ENCODE assay signal across 14 cellular contexts in the genomic region with DNA sequence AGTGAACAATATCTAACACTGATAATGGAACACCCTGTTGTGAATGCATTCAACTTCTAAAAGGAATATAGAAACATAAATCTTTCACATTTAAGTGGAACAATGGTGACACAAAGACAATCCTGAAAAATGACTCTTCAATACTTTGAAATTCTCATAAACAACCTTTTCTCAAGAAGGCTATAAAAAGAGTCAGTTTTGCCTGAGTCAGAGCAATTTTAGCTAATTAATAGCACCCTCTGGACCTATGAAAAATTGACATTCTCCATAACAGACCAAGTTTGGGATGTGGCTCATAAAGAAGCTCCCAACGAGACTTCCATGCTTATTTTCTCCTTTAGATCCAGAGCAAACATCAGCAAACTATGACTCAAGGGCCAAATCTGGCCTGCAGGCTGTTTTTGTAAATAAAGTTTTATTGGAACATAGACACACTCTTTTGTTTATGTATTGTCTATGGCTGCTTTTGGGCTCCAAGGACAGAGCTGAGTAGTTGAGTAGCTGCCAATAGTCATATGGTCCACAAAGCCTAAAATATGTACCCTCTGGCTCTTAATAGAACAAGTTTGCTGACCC.
DNase-seq lines count a peak whose midpoint lies in the region; ATAC-seq, FAIRE-seq and TF ChIP-seq lines count a peak whose summit lies in the region.
"Had no signal": no experiment of that assay in that cellular context is flagged by ENCODE, and none has a peak within 500 bp of the region (broad histone marks: within the 10 kb centered on the region; RNA-seq: fewer than 3 reads in every experiment).

No MANE protein-coding gene starts in this region.

- no peak overlapping the region for H3K4me2 ChIP-seq in HepG2 (ENCODE audit: low read depth, low read length)
- H3K4me2 ChIP-seq: GM23338, KMS-11 had no signal

- CTCF ChIA-PET in HepG2 (lab: Yijun Ruan, JAX; ENCODE audit: low intra/inter-chr PET ratio, low total read pairs), result no interaction called here

- FAIRE-seq in HepG2 (lab: Jason Lieb, UNC), result no peak
- FAIRE-seq: GM12891 had no signal

- no peaks in the 10 kb centered on the region for H4K20me1 ChIP-seq in HepG2 (ENCODE audit: insufficient read depth, low read length)

- intact Hi-C loops in HepG2 (cut with micrococcal nuclease; ENCODE audit: unreplicated experiment) (loop anchor here (5.0 kb wide), 1 partner anchor 223 kb away; no protein-coding TSS in a partner anchor), right lobe of liver (cut with DNase I) (no loop called here), left cardiac atrium (cut with DNase I) (no loop called here), body of pancreas (cut with DNase I) (no loop called here)

- TF ChIP-seq CTCF in HepG2 (CRISPR knock-in tag; IDR thresholded peaks at IDR 0.05) (no peak), right lobe of liver (IDR thresholded peaks at IDR 0.05) (no peak), gastroesophageal sphincter (IDR thresholded peaks at IDR 0.05) (no peak), upper lobe of left lung (IDR thresholded peaks at IDR 0.05) (no peak), body of pancreas (IDR thresholded peaks at IDR 0.05) (no peak)

- no peaks in the 10 kb centered on the region for H3K36me3 Mint-ChIP-seq in T-helper 17 cell (ENCODE audit: low read depth)

- peaks cover 47% of the 10 kb centered on the region for H3K4me1 ChIP-seq in HepG2 (ENCODE audit: insufficient read depth, low read length)
- no peaks in the 10 kb centered on the region for H3K4me1 ChIP-seq in right lobe of liver
- peaks cover 21 to 51% (median 29%) of the 10 kb centered on the region in 3 donors for H3K4me1 ChIP-seq in gastroesophageal sphincter
- peaks cover 21 to 45% (median 27%) of the 10 kb centered on the region in 4 donors for H3K4me1 ChIP-seq in upper lobe of left lung
- peaks cover 15% of the 10 kb centered on the region for H3K4me1 ChIP-seq in body of pancreas

- no peaks in the 10 kb centered on the region for H3K27me3 Mint-ChIP-seq in T-helper 17 cell
- H3K27me3 Mint-ChIP-seq: B cell had no signal

- WGBS in HepG2 (ENCODE audit: low lambda C conversion rate), result 85% methylated on average over 1 of the region's 1 CpG
- WGBS in right lobe of liver (ENCODE audit: insufficient coverage, low coverage, low lambda C conversion rate, missing lambda C conversion rate), result 56% methylated on average over 1 of the region's 1 CpG
- 83 to 94% methylated on average over 1 of the region's 1 CpG for WGBS in gastroesophageal sphincter (ENCODE audit: low coverage in 1 of 2), 2 donors
- 93 to 100% methylated on average over 1 of the region's 1 CpG for WGBS in upper lobe of left lung, 2 donors
- whole genome bisulfite sequencing in body of pancreas, 2 donors, result 57 to 67% methylated on average over 1 of the region's 1 CpG

- H3K9ac ChIP-seq in HepG2 (ENCODE audit: insufficient read depth, low read depth, low read length), result no peak overlapping the region
- H3K9ac ChIP-seq: KMS-11 had no signal

- TF ChIP-seq EP300 in HepG2 (IDR thresholded peaks at IDR 0.05; ENCODE audit: low read depth in 2 of 2, low read length in 2 of 2) (no peak), HepG2 (CRISPR knock-in tag; IDR thresholded peaks at IDR 0.05; ENCODE audit: borderline replicate concordance) (no peak), gastroesophageal sphincter (IDR thresholded peaks at IDR 0.05) (no peak), upper lobe of left lung (IDR thresholded peaks at IDR 0.05) (no peak)

- H2AFZ ChIP-seq in HepG2 (ENCODE audit: low read length), result no peak overlapping the region
- H2AFZ ChIP-seq: GM23338 had no signal

- H3K27me3 ChIP-seq in HepG2 (ENCODE audit: control insufficient read depth in 1 of 2, insufficient read depth in 2 of 2, low read length in 2 of 2) (no peaks in the 10 kb centered on the region), right lobe of liver (no peaks in the 10 kb centered on the region), gastroesophageal sphincter (no peaks in the 10 kb centered on the region), upper lobe of left lung (no peaks in the 10 kb centered on the region), body of pancreas (no peaks in the 10 kb centered on the region)

- H3K4me1 Mint-ChIP-seq in T-helper 17 cell, result peaks cover 14% of the 10 kb centered on the region

- no peak for TF ChIP-seq RAD21 in HepG2 (CRISPR knock-in tag; IDR thresholded peaks at IDR 0.05)

- in situ Hi-C loops in HepG2 (cut with HindIII; ENCODE audit: extremely low pct_ligation_motif_present, low pct_unique_long_range_greater_than_20kb), result loop anchor here (5.0 kb wide), 1 partner anchor 223 kb away; no protein-coding TSS in a partner anchor

- H3K27ac ChIP-seq in HepG2 (ENCODE audit: extremely low read length, insufficient read depth, low read length) (no peak overlapping the region), right lobe of liver (no peak overlapping the region), gastroesophageal sphincter (peak overlapping the region; percentile 39 to 69 (median 59)), upper lobe of left lung (peak overlapping the region in 3 of 4 donors; percentile 5 to 17 (median 10)), body of pancreas (no peak overlapping the region)
- H3K27ac ChIP-seq: KMS-11 had no signal

- POLR2A ChIA-PET in HepG2 (lab: Yijun Ruan, JAX), result no interaction called here

- H3K27ac Mint-ChIP-seq in T-helper 17 cell, result peak overlapping the region; percentile 57
- H3K27ac Mint-ChIP-seq: B cell, GM23338 had no signal

- H3K4me3 ChIP-seq in HepG2 (replicated peaks in 1 of 3; ENCODE audit: insufficient read depth in 1 of 3, low read depth in 2 of 3, low read length in 3 of 3) (no peak overlapping the region), right lobe of liver (no peak overlapping the region), gastroesophageal sphincter (no peak overlapping the region), upper lobe of left lung (no peak overlapping the region), body of pancreas (no peak overlapping the region)
- H3K4me3 ChIP-seq: GM23338 had no signal

- no peaks in the 10 kb centered on the region for H3K9me3 ChIP-seq in HepG2 (ENCODE audit: low read length)
- H3K9me3 ChIP-seq in right lobe of liver, result no peaks in the 10 kb centered on the region
- no peaks in the 10 kb centered on the region for H3K9me3 ChIP-seq in T-helper 17 cell (ENCODE audit: control insufficient read depth, low read length, poor library complexity, severe bottlenecking)
- H3K9me3 ChIP-seq in gastroesophageal sphincter, result no peaks in the 10 kb centered on the region
- no peaks in the 10 kb centered on the region for H3K9me3 ChIP-seq in upper lobe of left lung
- no peaks in the 10 kb centered on the region for H3K9me3 ChIP-seq in body of pancreas

- ATAC-seq in HepG2 (no peak), right lobe of liver (no peak), T-helper 17 cell (no peak), gastroesophageal sphincter (no peak), upper lobe of left lung (ENCODE audit: low FRiP score in 2 of 2) (no peak), HG03469 (IDR thresholded peaks at IDR 0.05; ENCODE audit: unreplicated experiment) (no peak), left cardiac atrium (no peak), body of pancreas (no peak)
- ATAC-seq: GM23338, Right ventricle myocardium inferior had no signal

- no peak overlapping the region for H3K4me3 Mint-ChIP-seq in T-helper 17 cell
- H3K4me3 Mint-ChIP-seq: B cell, GM23338 had no signal

- DNase-seq in HepG2 (ENCODE audit: low spot score), result no peak
- no peak for DNase-seq in right lobe of liver
- DNase-seq in T-helper 17 cell, result no peak
- no peak for DNase-seq in upper lobe of left lung
- no peak for DNase-seq in left cardiac atrium
- DNase-seq in body of pancreas, result no peak
- DNase-seq: NCI-H2029 had no signal

- H3K79me2 ChIP-seq in HepG2 (ENCODE audit: insufficient read depth, low read length), result peaks cover 28% of the 10 kb centered on the region

- TF ChIP-seq POLR2A in HepG2 (IDR thresholded peaks at IDR 0.05; ENCODE audit: insufficient read depth in 1 of 2, low read depth in 2 of 2, low read length in 2 of 2), result no peak
- TF ChIP-seq POLR2A in right lobe of liver (IDR thresholded peaks at IDR 0.05), result no peak
- no peak for TF ChIP-seq POLR2A in gastroesophageal sphincter (IDR thresholded peaks at IDR 0.05)
- TF ChIP-seq POLR2A in upper lobe of left lung (IDR thresholded peaks at IDR 0.05), result no peak
- no peak for TF ChIP-seq POLR2A in body of pancreas (IDR thresholded peaks at IDR 0.05)

- BruUV-seq in HepG2 (replicated peaks; lab: Mats Ljungman, UMichigan), result no TSS peak

- H3K36me3 ChIP-seq in HepG2 (replicated peaks in 1 of 2; ENCODE audit: control insufficient read depth in 1 of 2, insufficient read depth in 2 of 2, low read length in 2 of 2), result peaks cover 0 to 3% of the 10 kb centered on the region in 2 experiments; a peak in 2 of 5 replicates
- H3K36me3 ChIP-seq in right lobe of liver, result no peaks in the 10 kb centered on the region
- no peaks in the 10 kb centered on the region for H3K36me3 ChIP-seq in gastroesophageal sphincter
- no peaks in the 10 kb centered on the region for H3K36me3 ChIP-seq in upper lobe of left lung
- no peaks in the 10 kb centered on the region for H3K36me3 ChIP-seq in body of pancreas (replicated peaks in 1 of 2; ENCODE audit: insufficient read depth in 1 of 2, low read depth in 2 of 2)

TF ChIP-seq in HepG2, 621 proteins besides CTCF, POLR2A, EP300 and RAD21 (continues in another document):
- TF ChIP-seq NFKB2 (CRISPR knock-in tag; IDR thresholded peaks at IDR 0.05; ENCODE audit: borderline replicate concordance), result no peak
- TF ChIP-seq, protein P1, sequence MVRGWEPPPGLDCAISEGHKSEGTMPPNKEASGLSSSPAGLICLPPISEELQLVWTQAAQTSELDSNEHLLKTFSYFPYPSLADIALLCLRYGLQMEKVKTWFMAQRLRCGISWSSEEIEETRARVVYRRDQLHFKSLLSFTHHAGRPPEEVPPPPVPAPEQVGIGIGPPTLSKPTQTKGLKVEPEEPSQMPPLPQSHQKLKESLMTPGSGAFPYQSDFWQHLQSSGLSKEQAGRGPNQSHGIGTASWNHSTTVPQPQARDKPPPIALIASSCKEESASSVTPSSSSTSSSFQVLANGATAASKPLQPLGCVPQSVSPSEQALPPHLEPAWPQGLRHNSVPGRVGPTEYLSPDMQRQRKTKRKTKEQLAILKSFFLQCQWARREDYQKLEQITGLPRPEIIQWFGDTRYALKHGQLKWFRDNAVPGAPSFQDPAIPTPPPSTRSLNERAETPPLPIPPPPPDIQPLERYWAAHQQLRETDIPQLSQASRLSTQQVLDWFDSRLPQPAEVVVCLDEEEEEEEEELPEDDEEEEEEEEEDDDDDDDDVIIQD (CRISPR knock-in tag; IDR thresholded peaks at IDR 0.05; ENCODE audit: low read depth), result 0 out of 2 replicates have a peak, but pooled peaks have one; percentile 25

Comparison
In these comparisons a context has a peak if more than half of its experiments do, and no peak if none do; other contexts are left out.
1. H3K27ac ChIP-seq: peak in gastroesophageal sphincter (4 of 4) and upper lobe of left lung (3 of 4); none in HepG2 (single experiment), right lobe of liver (0 of 3) and body of pancreas (0 of 4).